Comparison of ENCODE assay signal across 8 cellular contexts in genomic region chr15:90351479-90352108, GRCh38. TPM values are rescaled to one million over a fixed set of nuclear protein-coding genes. Genes with fewer than 3 reads are reported as not detected.
DNase-seq lines count a peak whose midpoint lies in the region; ATAC-seq and TF ChIP-seq lines count a peak whose summit lies in the region.

No MANE protein-coding gene starts in this region.

- CTCF ChIA-PET in RWPE1 (lab: Yijun Ruan, JAX) = interaction anchor here (1.0 to 1.7 kb wide), 3 partner anchors 11 to 32 kb away, joined by 3 to 6 read pairs (median 5); no protein-coding TSS in a partner anchor

- peak overlapping the region; percentile 81 for H3K27ac ChIP-seq in RWPE1

- H3K27me3 Mint-ChIP-seq in activated T-cell treated with anti-CD3 and anti-CD28 coated beads, Interleukin-2, amount 50 U/mL, for 24 hours = no peaks in the 10 kb centered on the region
- H3K27me3 Mint-ChIP-seq in osteocyte (ENCODE audit: unreplicated experiment) = no peaks in the 10 kb centered on the region

- H3K36me3 Mint-ChIP-seq in activated T-cell treated with anti-CD3 and anti-CD28 coated beads, Interleukin-2, amount 50 U/mL, for 24 hours (ENCODE audit: low read depth) = peaks cover 3% of the 10 kb centered on the region
- no peaks in the 10 kb centered on the region for H3K36me3 Mint-ChIP-seq in osteocyte (ENCODE audit: unreplicated experiment)

- POLR2A ChIA-PET in RWPE1 (lab: Yijun Ruan, JAX; ENCODE audit: low non-redundant PET) = interaction anchor here (0.6 to 1.4 kb wide), 2 partner anchors 35 to 36 kb away, joined by 4 to 7 read pairs; partner anchors contain the start of gene IQGAP1

- DNase-seq in activated T-cell treated with anti-CD3 and anti-CD28 coated beads, Interleukin-2, amount 50 U/mL, for 24 hours = no peak
- DNase-seq in activated T-cell treated with anti-CD3 and anti-CD28 coated beads for 4 hours (no peak), RWPE1 (ENCODE audit: low spot score) (no peak), osteocyte (ENCODE audit: extremely low spot score, unreplicated experiment) (no peak)
- DNase-seq in NK-92 treated with Interleukin-12 subunit alpha and Interleukin-12 subunit beta, amount 100 ng/mL, for 24 hours (lab: John Stamatoyannopoulos, UW) = no peak

- peak overlapping the region; percentile 85 for H3K4me3 Mint-ChIP-seq in activated T-cell treated with anti-CD3 and anti-CD28 coated beads, Interleukin-2, amount 50 U/mL, for 24 hours
- H3K4me3 Mint-ChIP-seq in osteocyte (ENCODE audit: unreplicated experiment) = peak overlapping the region; percentile 87

- no peaks in the 10 kb centered on the region for H3K9me3 Mint-ChIP-seq in activated T-cell treated with anti-CD3 and anti-CD28 coated beads, Interleukin-2, amount 50 U/mL, for 24 hours
- H3K9me3 Mint-ChIP-seq in osteocyte (ENCODE audit: unreplicated experiment) = no peaks in the 10 kb centered on the region

- peak overlapping the region; percentile 88 for H3K27ac Mint-ChIP-seq in activated T-cell treated with anti-CD3 and anti-CD28 coated beads, Interleukin-2, amount 50 U/mL, for 24 hours
- no peak overlapping the region for H3K27ac Mint-ChIP-seq in osteocyte (ENCODE audit: unreplicated experiment)

- peaks cover 12% of the 10 kb centered on the region for H3K4me1 Mint-ChIP-seq in activated T-cell treated with anti-CD3 and anti-CD28 coated beads, Interleukin-2, amount 50 U/mL, for 24 hours (ENCODE audit: low read depth)
- peaks cover 10% of the 10 kb centered on the region for H3K4me1 Mint-ChIP-seq in osteocyte (ENCODE audit: unreplicated experiment)

- ATAC-seq in esophagus mucosa = peak; percentile 10
- no peak for ATAC-seq in GM21825 (IDR thresholded peaks at IDR 0.05; ENCODE audit: unreplicated experiment)
- no peak for ATAC-seq in HG03457 (IDR thresholded peaks at IDR 0.05; ENCODE audit: unreplicated experiment)

- TF ChIP-seq CTCF in RWPE1 (conservative IDR thresholded peaks at IDR 0.05; ENCODE audit: low read depth) (no peak), osteocyte (IDR thresholded peaks at IDR 0.05) (no peak)

RNA-seq across cellular contexts. Expression of gene ZNF774, which starts 0.5 kb away (rescaled TPM):
- total RNA-seq in esophagus mucosa (2.4 TPM), osteocyte (1.6 and 3.1 TPM in 2 replicates)

RNA-seq across cellular contexts. Expression of gene IQGAP1, which starts 36.4 kb away (rescaled TPM):
- total RNA-seq in esophagus mucosa = 157 TPM
- total RNA-seq in osteocyte = 178 TPM in 2 replicates
